25 cellular contexts compared by ENCODE assay signal in the genomic region with DNA sequence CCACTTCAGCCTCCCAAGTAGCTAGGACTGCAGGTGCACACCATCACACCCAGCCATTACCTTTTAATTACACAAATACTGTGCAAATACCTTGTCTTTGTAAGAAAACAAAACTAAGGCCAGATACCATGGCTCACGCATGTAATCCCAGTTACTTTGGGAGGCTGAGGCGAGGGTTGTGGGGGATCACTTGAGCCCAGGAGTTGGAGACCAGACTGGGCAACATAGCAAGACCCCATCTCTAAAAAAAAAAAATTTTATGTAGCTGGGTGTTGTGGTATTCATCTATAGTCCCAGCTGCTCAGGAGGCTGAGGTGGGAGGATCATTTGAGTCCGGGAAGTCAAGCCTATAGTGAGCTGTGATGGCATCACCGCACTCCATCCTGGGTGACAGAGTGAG.
DNase-seq lines count a peak whose midpoint lies in the region; ATAC-seq lines count a peak whose summit lies in the region.
"Had no signal": no experiment of that assay in that cellular context is flagged by ENCODE, and none has a peak within 500 bp of the region (broad histone marks: within the 10 kb centered on the region; RNA-seq: fewer than 3 reads in every experiment).

No MANE protein-coding gene starts in this region.

- H3K27me3 Mint-ChIP-seq in activated naive CD4-positive, alpha-beta T cell treated with anti-CD3 and anti-CD28 coated beads for 36 hours (ENCODE audit: low read depth), result no peaks in the 10 kb centered on the region
- H3K27me3 Mint-ChIP-seq in activated T-helper 17 cell treated with anti-CD3 and anti-CD28 coated beads, Interleukin-2, amount 50 U/mL, for 72 hours, result no peaks in the 10 kb centered on the region
- peaks cover 0 to 3% (median 0%) of the 10 kb centered on the region in 3 donors for H3K27me3 Mint-ChIP-seq in immature natural killer cell (ENCODE audit: low read depth in 3 of 3)

- intact Hi-C loops in activated naive CD4-positive, alpha-beta T cell treated with anti-CD3 and anti-CD28 coated beads for 36 hours (cut with micrococcal nuclease), result loop anchor here (1.0 to 10.0 kb wide), 6 partner anchors 9 to 489 kb away; a partner anchor contains a TSS

- H3K27ac ChIP-seq in KOPT-K1 (ENCODE audit: low read depth, low read length, poor library complexity, severe bottlenecking) (peak overlapping the region; percentile 100), thymus (ENCODE audit: low read depth) (peak overlapping the region; percentile 92)
- H3K27ac ChIP-seq: breast epithelium, dorsolateral prefrontal cortex, foreskin keratinocyte, parathyroid adenoma, tibial artery had no signal

- H3K36me3 ChIP-seq in KOPT-K1 (ENCODE audit: insufficient read depth, low read length), result peaks cover 8% of the 10 kb centered on the region; the same call in 1 of the 2 replicates
- H3K36me3 ChIP-seq in thymus (ENCODE audit: control insufficient read depth, insufficient read depth), result no peaks in the 10 kb centered on the region
- H3K36me3 ChIP-seq: breast epithelium had no signal

- CTCF ChIA-PET in activated naive CD4-positive, alpha-beta T cell treated with anti-CD3 and anti-CD28 coated beads for 36 hours (lab: Charles Lee), result interaction anchor here (0.6 to 2.3 kb wide), 4 partner anchors 9 to 194 kb away, joined by 4 to 14 read pairs (median 5); no protein-coding TSS in a partner anchor

- H3K27me3 ChIP-seq in thymus (ENCODE audit: control insufficient read depth, insufficient read depth), result no peaks in the 10 kb centered on the region
- H3K27me3 ChIP-seq: breast epithelium, dorsolateral prefrontal cortex, esophagus squamous epithelium, foreskin keratinocyte, heart left ventricle, stomach, tibial artery had no signal

- H3K4me3 ChIP-seq in thymus (ENCODE audit: low read length), result no peak overlapping the region
- H3K4me3 ChIP-seq: breast epithelium, dorsolateral prefrontal cortex, esophagus squamous epithelium, heart left ventricle, stomach, tibial artery had no signal

- DNase-seq in activated naive CD4-positive, alpha-beta T cell treated with anti-CD3 and anti-CD28 coated beads for 36 hours, result no peak
- no peak for DNase-seq in activated naive CD4-positive, alpha-beta T cell treated with anti-CD3 and anti-CD28 coated beads, Interleukin-2, amount 50 U/mL, for 16 hours
- DNase-seq in immature natural killer cell (no peak), anterior cingulate cortex (lab: John Stamatoyannopoulos, UW) (no peak)
- DNase-seq: DMS153, dorsolateral prefrontal cortex, esophagus squamous epithelium, foreskin keratinocyte, heart left ventricle, Kasumi-1, NCI-H1436 treated with DMSO at 0.1 percent for 48 hours, NCI-H2081 treated with DMSO at 0.1 percent for 48 hours, NCI-H226, NCI-H69, retina, Right ventricle myocardium superior, small intestine, stomach had no signal

- no peaks in the 10 kb centered on the region for H3K9me3 ChIP-seq in KOPT-K1 (ENCODE audit: insufficient read depth, low read length, poor library complexity, severe bottlenecking)
- H3K9me3 ChIP-seq in thymus (ENCODE audit: control insufficient read depth), result no peaks in the 10 kb centered on the region
- H3K9me3 ChIP-seq: breast epithelium, esophagus squamous epithelium, heart left ventricle, stomach, tibial artery had no signal

- peaks cover 71% of the 10 kb centered on the region for H3K4me1 Mint-ChIP-seq in activated naive CD4-positive, alpha-beta T cell treated with anti-CD3 and anti-CD28 coated beads for 36 hours (ENCODE audit: low read depth)
- H3K4me1 Mint-ChIP-seq in activated T-helper 17 cell treated with anti-CD3 and anti-CD28 coated beads, Interleukin-2, amount 50 U/mL, for 72 hours, result peaks cover 29% of the 10 kb centered on the region
- peaks cover 24 to 32% of the 10 kb centered on the region in 2 donors for H3K4me1 Mint-ChIP-seq in immature natural killer cell

- H3K27ac Mint-ChIP-seq in activated naive CD4-positive, alpha-beta T cell treated with anti-CD3 and anti-CD28 coated beads for 36 hours, result peak overlapping the region; percentile 95
- H3K27ac Mint-ChIP-seq in activated T-helper 17 cell treated with anti-CD3 and anti-CD28 coated beads, Interleukin-2, amount 50 U/mL, for 72 hours, result peak overlapping the region; percentile 97
- H3K27ac Mint-ChIP-seq in immature natural killer cell, result no peak overlapping the region

- no peak for ATAC-seq in activated T-helper 17 cell treated with anti-CD3 and anti-CD28 coated beads, Interleukin-2, amount 50 U/mL, for 72 hours (replicated peaks)
- ATAC-seq: foreskin keratinocyte, heart left ventricle, Panc1 had no signal

- H3K4me3 Mint-ChIP-seq in activated naive CD4-positive, alpha-beta T cell treated with anti-CD3 and anti-CD28 coated beads for 36 hours, result no peak overlapping the region
- peak overlapping the region; percentile 75 for H3K4me3 Mint-ChIP-seq in activated T-helper 17 cell treated with anti-CD3 and anti-CD28 coated beads, Interleukin-2, amount 50 U/mL, for 72 hours
- no peak overlapping the region for H3K4me3 Mint-ChIP-seq in immature natural killer cell

- no peaks in the 10 kb centered on the region for H3K9me3 Mint-ChIP-seq in activated naive CD4-positive, alpha-beta T cell treated with anti-CD3 and anti-CD28 coated beads for 36 hours
- no peaks in the 10 kb centered on the region for H3K9me3 Mint-ChIP-seq in activated T-helper 17 cell treated with anti-CD3 and anti-CD28 coated beads, Interleukin-2, amount 50 U/mL, for 72 hours
- H3K9me3 Mint-ChIP-seq in immature natural killer cell, result no peaks in the 10 kb centered on the region

- H3K36me3 Mint-ChIP-seq in activated naive CD4-positive, alpha-beta T cell treated with anti-CD3 and anti-CD28 coated beads for 36 hours (ENCODE audit: low read depth), result peaks cover 5% of the 10 kb centered on the region
- peaks cover 13% of the 10 kb centered on the region for H3K36me3 Mint-ChIP-seq in activated T-helper 17 cell treated with anti-CD3 and anti-CD28 coated beads, Interleukin-2, amount 50 U/mL, for 72 hours (ENCODE audit: low read depth)
- H3K36me3 Mint-ChIP-seq in immature natural killer cell, result no peaks in the 10 kb centered on the region

- H3K4me1 ChIP-seq in thymus (ENCODE audit: control insufficient read depth, insufficient read depth, low read length), result peaks cover 91% of the 10 kb centered on the region
- H3K4me1 ChIP-seq: breast epithelium, parathyroid adenoma had no signal

- 97% methylated on average over 4 of the region's 4 CpGs for WGBS in thymus

Comparison
In these comparisons a context has a peak if more than half of its experiments do, and no peak if none do; other contexts are left out.
1. H3K27ac Mint-ChIP-seq: peak in activated naive CD4-positive, alpha-beta T cell treated with anti-CD3 and anti-CD28 coated beads for 36 hours (single experiment) and activated T-helper 17 cell treated with anti-CD3 and anti-CD28 coated beads, Interleukin-2, amount 50 U/mL, for 72 hours (single experiment); none in immature natural killer cell (0 of 6).